In the genomic region with DNA sequence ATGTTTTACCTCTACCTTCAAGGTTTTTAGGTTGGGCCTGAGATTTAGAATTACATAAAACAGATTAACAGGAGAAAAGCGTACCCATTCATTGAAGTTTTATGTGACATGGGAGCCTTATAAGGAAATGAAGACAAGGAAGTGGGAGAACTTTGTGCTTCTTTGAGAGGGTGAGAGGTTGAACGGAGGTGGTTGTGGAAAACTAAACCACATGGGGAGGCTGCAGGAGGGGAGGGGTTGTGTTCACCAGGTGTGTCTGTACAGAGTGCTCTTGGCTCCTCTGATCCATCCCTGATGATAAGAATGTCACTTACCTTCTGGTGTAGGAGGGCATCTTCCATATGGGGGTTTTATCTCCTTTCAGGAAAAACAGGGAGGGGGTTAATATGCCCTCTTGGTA, we compare ENCODE assay signal across 16 cellular contexts. TPM values are rescaled to one million over a fixed set of nuclear protein-coding genes. Genes with fewer than 3 reads are reported as not detected.
DNase-seq lines count a peak whose midpoint lies in the region; ATAC-seq and TF ChIP-seq lines count a peak whose summit lies in the region.
"Had no signal": no experiment of that assay in that cellular context is flagged by ENCODE, and none has a peak within 500 bp of the region (broad histone marks: within the 10 kb centered on the region; RNA-seq: fewer than 3 reads in every experiment).

No MANE protein-coding gene starts in this region.

- H3K4me3 Mint-ChIP-seq in T-helper 2 cell treated with Interferon-gamma antibody and Interleukin-4, amounts not matched to agents 5 μg/mL and 100 μg/mL, for 36 hours, result peak overlapping the region; percentile 69
- H3K4me3 Mint-ChIP-seq in IgD-negative memory B cell, result peak overlapping the region in 3 of 4 donors; percentile 51 to 93 (median 80)
- H3K4me3 Mint-ChIP-seq in activated naive CD8-positive, alpha-beta T cell treated with anti-CD3 and anti-CD28 coated beads, Interleukin-2, amount 10 ng/mL, durations not matched to agents 7 days and 5 days, result peak overlapping the region; percentile 63
- H3K4me3 Mint-ChIP-seq: HFFc6 had no signal

- H3K9me3 Mint-ChIP-seq in T-helper 2 cell treated with Interferon-gamma antibody and Interleukin-4, amounts not matched to agents 5 μg/mL and 100 μg/mL, for 36 hours, result no peaks in the 10 kb centered on the region
- no peaks in the 10 kb centered on the region for H3K9me3 Mint-ChIP-seq in IgD-negative memory B cell
- H3K9me3 Mint-ChIP-seq in activated naive CD8-positive, alpha-beta T cell treated with anti-CD3 and anti-CD28 coated beads, Interleukin-2, amount 10 ng/mL, durations not matched to agents 7 days and 5 days, result no peaks in the 10 kb centered on the region
- H3K9me3 Mint-ChIP-seq: HFFc6 had no signal

- no peak for ATAC-seq in activated naive CD8-positive, alpha-beta T cell treated with anti-CD3 and anti-CD28 coated beads, Interleukin-2, amount 10 ng/mL, durations not matched to agents 7 days and 5 days (ENCODE audit: low read depth)
- ATAC-seq in HG02852 (IDR thresholded peaks at IDR 0.05; ENCODE audit: unreplicated experiment), result no peak
- ATAC-seq in HG03108 (IDR thresholded peaks at IDR 0.05; ENCODE audit: unreplicated experiment), result no peak
- ATAC-seq: left cardiac atrium, SK-N-SH treated with all-trans-retinoic acid at 6 μM for 48 hours had no signal

- peaks cover 20% of the 10 kb centered on the region for H3K36me3 ChIP-seq in osteoblast (ENCODE audit: insufficient read depth, low read length)
- H3K36me3 ChIP-seq: prostate gland had no signal

- no peak overlapping the region for H3K27ac Mint-ChIP-seq in T-helper 2 cell treated with Interferon-gamma antibody and Interleukin-4, amounts not matched to agents 5 μg/mL and 100 μg/mL, for 36 hours
- no peak overlapping the region for H3K27ac Mint-ChIP-seq in IgD-negative memory B cell
- peak overlapping the region; percentile 81 for H3K27ac Mint-ChIP-seq in activated naive CD8-positive, alpha-beta T cell treated with anti-CD3 and anti-CD28 coated beads, Interleukin-2, amount 10 ng/mL, durations not matched to agents 7 days and 5 days
- H3K27ac Mint-ChIP-seq: HFFc6 had no signal

- H3K27ac ChIP-seq in osteoblast (ENCODE audit: low read depth, low read length), result no peak overlapping the region
- H3K27ac ChIP-seq: PC-9, prostate gland had no signal

- peaks cover 18% of the 10 kb centered on the region for H3K36me3 Mint-ChIP-seq in T-helper 2 cell treated with Interferon-gamma antibody and Interleukin-4, amounts not matched to agents 5 μg/mL and 100 μg/mL, for 36 hours (ENCODE audit: low read depth)
- peaks cover 6% of the 10 kb centered on the region for H3K36me3 Mint-ChIP-seq in IgD-negative memory B cell
- H3K36me3 Mint-ChIP-seq in activated naive CD8-positive, alpha-beta T cell treated with anti-CD3 and anti-CD28 coated beads, Interleukin-2, amount 10 ng/mL, durations not matched to agents 7 days and 5 days, result peaks cover 13% of the 10 kb centered on the region

- peaks cover 16% of the 10 kb centered on the region for H3K4me1 ChIP-seq in osteoblast (ENCODE audit: insufficient read depth, low read length)

- no peak for TF ChIP-seq CTCF in osteoblast (IDR thresholded peaks at IDR 0.05; ENCODE audit: extremely low read depth, low read depth, low read length)

- no peak for DNase-seq in T-helper 2 cell treated with Interferon-gamma antibody and Interleukin-4, amounts not matched to agents 5 μg/mL and 100 μg/mL, for 36 hours (ENCODE audit: low spot score)
- no peak for DNase-seq in T-helper 2 cell
- DNase-seq in activated naive CD8-positive, alpha-beta T cell treated with anti-CD3 and anti-CD28 coated beads, Interleukin-2, amount 10 ng/mL, durations not matched to agents 7 days and 5 days, result no peak
- DNase-seq in osteoblast (ENCODE audit: insufficient read length, low spot score, missing footprints), result peak; percentile 59
- DNase-seq in KBM-7, result no peak
- DNase-seq: 8988T; HFFc6; left cardiac atrium; NCI-H187 treated with DMSO at 0.1 percent for 48 hours; PC-9; stimulated activated CD4-positive, alpha-beta T cell treated with anti-CD3 and anti-CD28 coated beads, Interleukin-12 subunit alpha, Interleukin-12 subunit beta, amount 100 ng/mL, for 4 hours had no signal

- H3K4me2 ChIP-seq in osteoblast (ENCODE audit: insufficient read depth, low read length), result no peak overlapping the region
- H3K4me2 ChIP-seq: PC-9 had no signal

- H2AFZ ChIP-seq in osteoblast (ENCODE audit: low read length), result no peak overlapping the region
- H2AFZ ChIP-seq: PC-9 had no signal

- peaks cover 46% of the 10 kb centered on the region for H4K20me1 ChIP-seq in osteoblast (ENCODE audit: insufficient read depth, low read length)

- no peaks in the 10 kb centered on the region for H3K9me3 ChIP-seq in osteoblast (ENCODE audit: low read depth, low read length)
- H3K9me3 ChIP-seq: prostate gland had no signal

- POLR2A ChIA-PET in activated naive CD8-positive, alpha-beta T cell treated with anti-CD3 and anti-CD28 coated beads, Interleukin-2, amount 10 ng/mL, durations not matched to agents 7 days and 5 days (lab: Charles Lee), result no interaction called here

- no peak overlapping the region for H3K4me3 ChIP-seq in osteoblast (ENCODE audit: insufficient read depth, low read length)
- H3K4me3 ChIP-seq: PC-9, prostate gland had no signal

- in situ Hi-C loops in KBM-7 (cut with MboI; ENCODE audit: low pct_unique_long_range_greater_than_20kb, low sequenced_read_pairs), result no loop called here

- no peaks in the 10 kb centered on the region for H3K27me3 Mint-ChIP-seq in T-helper 2 cell treated with Interferon-gamma antibody and Interleukin-4, amounts not matched to agents 5 μg/mL and 100 μg/mL, for 36 hours (ENCODE audit: low read depth)
- H3K27me3 Mint-ChIP-seq in IgD-negative memory B cell, result no peaks in the 10 kb centered on the region
- no peaks in the 10 kb centered on the region for H3K27me3 Mint-ChIP-seq in activated naive CD8-positive, alpha-beta T cell treated with anti-CD3 and anti-CD28 coated beads, Interleukin-2, amount 10 ng/mL, durations not matched to agents 7 days and 5 days

- H3K27me3 ChIP-seq in osteoblast (ENCODE audit: insufficient read depth, low read length), result no peaks in the 10 kb centered on the region

- peaks cover 76% of the 10 kb centered on the region for H3K79me2 ChIP-seq in osteoblast (ENCODE audit: insufficient read depth, low read length)

- peaks cover 32% of the 10 kb centered on the region for H3K4me1 Mint-ChIP-seq in T-helper 2 cell treated with Interferon-gamma antibody and Interleukin-4, amounts not matched to agents 5 μg/mL and 100 μg/mL, for 36 hours (ENCODE audit: low read depth)
- H3K4me1 Mint-ChIP-seq in IgD-negative memory B cell, result peaks cover 26 to 41% (median 36%) of the 10 kb centered on the region in 3 donors
- peaks cover 39% of the 10 kb centered on the region for H3K4me1 Mint-ChIP-seq in activated naive CD8-positive, alpha-beta T cell treated with anti-CD3 and anti-CD28 coated beads, Interleukin-2, amount 10 ng/mL, durations not matched to agents 7 days and 5 days

RNA-seq across cellular contexts. Expression of a gene that starts 2.7 kb away (rescaled TPM):
- 12.3 TPM for polyA plus RNA-seq in IgD-negative memory B cell
- total RNA-seq in activated naive CD8-positive, alpha-beta T cell treated with anti-CD3 and anti-CD28 coated beads, Interleukin-2, amount 10 ng/mL, durations not matched to agents 7 days and 5 days, result 10 to 100 TPM; 44.2 to 44.3 TPM
- 9.4 and 10.9 TPM in 2 replicates for total RNA-seq in osteoblast

RNA-seq across cellular contexts. Expression of a gene that starts 21.9 kb away (rescaled TPM):
- polyA plus RNA-seq in IgD-negative memory B cell, result 294 TPM
- total RNA-seq in activated naive CD8-positive, alpha-beta T cell treated with anti-CD3 and anti-CD28 coated beads, Interleukin-2, amount 10 ng/mL, durations not matched to agents 7 days and 5 days, result 100 to 1,000 TPM; 416 to 452 TPM
- 13.3 and 15.2 TPM in 2 replicates for total RNA-seq in osteoblast

Comparison
In these comparisons a context has a peak if more than half of its experiments do, and no peak if none do; other contexts are left out.
1. RNA of a gene that starts 21.9 kb away (total RNA-seq): 416 to 452 TPM in activated naive CD8-positive, alpha-beta T cell treated with anti-CD3 and anti-CD28 coated beads, Interleukin-2, amount 10 ng/mL, durations not matched to agents 7 days and 5 days; 13.3 to 15.2 TPM in osteoblast; every median in the first group is over 10 times any median in the second.
2. Peak in every context shown above with its lines, with median percentiles within 50 percentile points of each other: H3K4me3 Mint-ChIP-seq.